Comparison of ENCODE assay signal across 1 cellular context in the genomic region with DNA sequence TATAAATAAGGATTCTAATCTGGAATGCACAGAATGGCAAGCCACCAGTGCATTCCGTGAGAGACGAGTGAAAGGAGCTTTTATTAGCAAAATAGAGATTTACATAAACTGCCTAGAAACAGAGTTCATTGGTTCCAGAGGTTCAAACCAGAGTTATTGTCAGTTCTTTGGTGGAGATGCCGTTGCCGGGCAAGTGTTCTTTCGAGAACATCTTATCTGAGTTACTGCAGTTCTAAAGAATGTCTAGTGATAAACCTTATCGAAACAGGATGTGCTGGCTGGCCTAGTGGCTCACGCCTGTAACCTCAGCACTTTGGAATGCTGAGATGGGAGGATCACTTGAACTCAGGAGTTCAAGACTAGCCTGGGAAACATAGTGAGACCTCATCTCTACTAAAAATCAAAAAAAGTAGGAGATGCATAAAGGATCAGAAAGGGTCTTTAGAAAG.
A peak's percentile ranks its signal among the peaks of the same experiment; 100 is the strongest.
TF ChIP-seq lines count a peak whose summit lies in the region.

No MANE protein-coding gene starts in this region.

TF ChIP-seq in HEK293, 187 proteins besides CTCF, POLR2A, EP300 and RAD21 (continued from another document):
- TF ChIP-seq ZSCAN30 (tag by site-specific recombination; IDR thresholded peaks at IDR 0.05) (0 out of 2 replicates have a peak, but pooled peaks have one; percentile 18), TRIM28 (IDR thresholded peaks at IDR 0.05; ENCODE audit: borderline replicate concordance, low read length) (peak; percentile 61; the same call in 1 of the 2 replicates), ZNF394 (tag by site-specific recombination; IDR thresholded peaks at IDR 0.05; ENCODE audit: borderline replicate concordance) (peak; percentile 37; the same call in 1 of the 2 replicates), PRDM2 (tag by site-specific recombination; IDR thresholded peaks at IDR 0.05; ENCODE audit: borderline replicate concordance) (no peak), ZNF350 (tag by site-specific recombination; IDR thresholded peaks at IDR 0.05) (peak; percentile 93), OSR2 (tag by site-specific recombination; IDR thresholded peaks at IDR 0.05) (no peak), ZBTB17 (tag by site-specific recombination; IDR thresholded peaks at IDR 0.05) (peak; percentile 75), ZXDB (tag by site-specific recombination; IDR thresholded peaks at IDR 0.05) (peak; percentile 76), ZNF223 (tag by site-specific recombination; IDR thresholded peaks at IDR 0.05) (no peak), ZNF335 (tag by site-specific recombination; conservative IDR thresholded peaks at IDR 0.05) (0 out of 2 replicates have a peak, but pooled peaks have one; percentile 21), ZNF138 (tag by site-specific recombination; IDR thresholded peaks at IDR 0.05; ENCODE audit: borderline replicate concordance) (no peak), ZNF366 (tag by site-specific recombination; conservative IDR thresholded peaks at IDR 0.05) (peak; percentile 75)
- TF ChIP-seq, protein P1, sequence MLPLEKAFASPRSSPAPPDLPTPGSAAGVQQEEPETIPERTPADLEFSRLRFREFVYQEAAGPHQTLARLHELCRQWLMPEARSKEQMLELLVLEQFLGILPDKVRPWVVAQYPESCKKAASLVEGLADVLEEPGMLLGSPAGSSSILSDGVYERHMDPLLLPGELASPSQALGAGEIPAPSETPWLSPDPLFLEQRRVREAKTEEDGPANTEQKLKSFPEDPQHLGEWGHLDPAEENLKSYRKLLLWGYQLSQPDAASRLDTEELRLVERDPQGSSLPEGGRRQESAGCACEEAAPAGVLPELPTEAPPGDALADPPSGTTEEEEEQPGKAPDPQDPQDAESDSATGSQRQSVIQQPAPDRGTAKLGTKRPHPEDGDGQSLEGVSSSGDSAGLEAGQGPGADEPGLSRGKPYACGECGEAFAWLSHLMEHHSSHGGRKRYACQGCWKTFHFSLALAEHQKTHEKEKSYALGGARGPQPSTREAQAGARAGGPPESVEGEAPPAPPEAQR (tag by site-specific recombination; IDR thresholded peaks at IDR 0.05) = no peak
TF ChIP-seq in HEK293: peak in this region for 18.
